ENCODE assay signal across 8 cellular contexts in genomic region chr14:49999826-50000214, GRCh38.
A peak's percentile ranks its signal among the peaks of the same experiment; 100 is the strongest.
DNase-seq lines count a peak whose midpoint lies in the region; ATAC-seq, FAIRE-seq and TF ChIP-seq lines count a peak whose summit lies in the region.

No MANE protein-coding gene starts in this region.

- peaks cover 44% of the 10 kb centered on the region for H3F3A ChIP-seq in SK-N-SH (replicated peaks; ENCODE audit: insufficient read depth)

- no peak for DNase-seq in SK-N-SH
- DNase-seq in HepG2 (ENCODE audit: low spot score), result no peak
- no peak for DNase-seq in NCI-H1436 treated with DMSO at 0.1 percent for 48 hours (lab: John Stamatoyannopoulos, UW)
- DNase-seq in HPDE6-E6E7 (ENCODE audit: extremely low spot score), result no peak
- no peak for DNase-seq in NCI-H774 (lab: John Stamatoyannopoulos, UW)

- TF ChIP-seq POLR2A in HepG2 (IDR thresholded peaks at IDR 0.05; ENCODE audit: insufficient read depth in 1 of 2, low read depth in 2 of 2, low read length in 2 of 2), result no peak

- H3K36me3 ChIP-seq in SK-N-SH (replicated peaks in 1 of 2; ENCODE audit: control insufficient read depth in 1 of 2, insufficient read depth in 2 of 2, low read length in 1 of 2) (no peaks in the 10 kb centered on the region), HepG2 (replicated peaks in 1 of 2; ENCODE audit: control insufficient read depth in 1 of 2, insufficient read depth in 2 of 2, low read length in 2 of 2) (no peaks in the 10 kb centered on the region)

- H2AFZ ChIP-seq in SK-N-SH (ENCODE audit: low read depth), result no peak overlapping the region
- no peak overlapping the region for H2AFZ ChIP-seq in HepG2 (ENCODE audit: low read length)

- POLR2A ChIA-PET in SK-N-SH (lab: Yijun Ruan, JAX) (no interaction called here), HepG2 (lab: Yijun Ruan, JAX) (interaction anchor here (2.4 to 6.3 kb wide), 7 partner anchors 8 to 106 kb away, joined by 6 to 85 read pairs (median 14); no protein-coding TSS in a partner anchor)

- TF ChIP-seq RAD21 in SK-N-SH (IDR thresholded peaks at IDR 0.05; ENCODE audit: low read length) (no peak), HepG2 (CRISPR knock-in tag; IDR thresholded peaks at IDR 0.05) (no peak)

- intact Hi-C loops in HepG2 (cut with micrococcal nuclease; ENCODE audit: unreplicated experiment), result loop anchor here (5.0 to 10.0 kb wide), 4 partner anchors 33 to 107 kb away; no protein-coding TSS in a partner anchor

- H3K27ac ChIP-seq in SK-N-SH (ENCODE audit: low read depth in 2 of 2, low read length in 1 of 2), result peak overlapping the region; percentile 87 to 96
- H3K27ac ChIP-seq in HepG2 (ENCODE audit: extremely low read length, insufficient read depth, low read length), result no peak overlapping the region
- H3K27ac ChIP-seq in temporal lobe (ENCODE audit: low read depth, low read length), result peak overlapping the region; percentile 46

- no peak for TF ChIP-seq CTCF in SK-N-SH (IDR thresholded peaks at IDR 0.05)
- TF ChIP-seq CTCF in HepG2 (CRISPR knock-in tag; IDR thresholded peaks at IDR 0.05), result no peak

- no peak for TF ChIP-seq EP300 in SK-N-SH (IDR thresholded peaks at IDR 0.05; ENCODE audit: borderline replicate concordance in 1 of 2, low read depth in 1 of 2, low read length in 1 of 2)
- no peak for TF ChIP-seq EP300 in HepG2 (IDR thresholded peaks at IDR 0.05; ENCODE audit: low read depth in 2 of 2, low read length in 2 of 2)
- TF ChIP-seq EP300 in HepG2 (CRISPR knock-in tag; IDR thresholded peaks at IDR 0.05; ENCODE audit: borderline replicate concordance), result no peak

- H4K20me1 ChIP-seq in SK-N-SH (ENCODE audit: insufficient read depth) (no peaks in the 10 kb centered on the region), HepG2 (ENCODE audit: insufficient read depth, low read length) (no peaks in the 10 kb centered on the region)

- no TSS peak for BruUV-seq in HepG2 (replicated peaks; lab: Mats Ljungman, UMichigan)

- H3K9me3 ChIP-seq in SK-N-SH (no peaks in the 10 kb centered on the region), HepG2 (ENCODE audit: low read length) (no peaks in the 10 kb centered on the region)

- WGBS in SK-N-SH (ENCODE audit: low lambda C conversion rate), result 59% methylated on average over 6 of the region's 6 CpGs
- WGBS in HepG2 (ENCODE audit: low lambda C conversion rate), result 94% methylated on average over 6 of the region's 6 CpGs

- H3K4me3 ChIP-seq in SK-N-SH (ENCODE audit: low read depth in 2 of 2, low read length in 1 of 2) (peak overlapping the region in 1 of 2 experiments; percentile 8; a peak in 1 of 4 replicates), HepG2 (replicated peaks in 1 of 3; ENCODE audit: insufficient read depth in 1 of 3, low read depth in 2 of 3, low read length in 3 of 3) (no peak overlapping the region)

- no peaks in the 10 kb centered on the region for H3K9me3 Mint-ChIP-seq in activated T-helper 17 cell treated with anti-CD3 and anti-CD28 coated beads, Interleukin-2, amount 50 U/mL, for 72 hours

- H3K4me3 Mint-ChIP-seq in activated T-helper 17 cell treated with anti-CD3 and anti-CD28 coated beads, Interleukin-2, amount 50 U/mL, for 72 hours, result peak overlapping the region; percentile 86

- CTCF ChIA-PET in SK-N-SH (lab: Yijun Ruan, JAX) (interaction anchor here (1.0 to 1.1 kb wide), 3 partner anchors 10 to 139 kb away, joined by 3 read pairs; no protein-coding TSS in a partner anchor), HepG2 (lab: Yijun Ruan, JAX; ENCODE audit: low intra/inter-chr PET ratio, low total read pairs) (no interaction called here)

- peaks cover 45% of the 10 kb centered on the region in 2 experiments for H3K4me1 ChIP-seq in SK-N-SH (ENCODE audit: control insufficient read depth in 1 of 2, insufficient read depth in 2 of 2, low read depth in 1 of 2, low read length in 1 of 2)
- peaks cover 58% of the 10 kb centered on the region for H3K4me1 ChIP-seq in HepG2 (ENCODE audit: insufficient read depth, low read length)

- H3K79me2 ChIP-seq in SK-N-SH (ENCODE audit: insufficient read depth) (no peaks in the 10 kb centered on the region), HepG2 (ENCODE audit: insufficient read depth, low read length) (no peaks in the 10 kb centered on the region)

- peaks cover 41% of the 10 kb centered on the region for H3K4me1 Mint-ChIP-seq in activated T-helper 17 cell treated with anti-CD3 and anti-CD28 coated beads, Interleukin-2, amount 50 U/mL, for 72 hours

- peak overlapping the region; percentile 74 for H3K9ac ChIP-seq in SK-N-SH
- H3K9ac ChIP-seq in HepG2 (ENCODE audit: insufficient read depth, low read depth, low read length), result no peak overlapping the region

- no peaks in the 10 kb centered on the region for H3K27me3 Mint-ChIP-seq in activated T-helper 17 cell treated with anti-CD3 and anti-CD28 coated beads, Interleukin-2, amount 50 U/mL, for 72 hours

- FAIRE-seq in HepG2 (lab: Jason Lieb, UNC), result no peak

- H3K27me3 ChIP-seq in SK-N-SH (ENCODE audit: insufficient read depth) (no peaks in the 10 kb centered on the region), HepG2 (ENCODE audit: control insufficient read depth in 1 of 2, insufficient read depth in 2 of 2, low read length in 2 of 2) (no peaks in the 10 kb centered on the region)

- H3K36me3 Mint-ChIP-seq in activated T-helper 17 cell treated with anti-CD3 and anti-CD28 coated beads, Interleukin-2, amount 50 U/mL, for 72 hours (ENCODE audit: low read depth), result peaks cover 62% of the 10 kb centered on the region

- H3K27ac Mint-ChIP-seq in activated T-helper 17 cell treated with anti-CD3 and anti-CD28 coated beads, Interleukin-2, amount 50 U/mL, for 72 hours, result peak overlapping the region; percentile 99

- H3K4me2 ChIP-seq in SK-N-SH (peak overlapping the region; percentile 73), HepG2 (ENCODE audit: low read depth, low read length) (peak overlapping the region; percentile 81; the same call in 1 of the 2 replicates)

- no peak for ATAC-seq in SK-N-SH treated with all-trans-retinoic acid at 6 μM for 48 hours
- ATAC-seq in activated T-helper 17 cell treated with anti-CD3 and anti-CD28 coated beads, Interleukin-2, amount 50 U/mL, for 72 hours (replicated peaks), result no peak
- no peak for ATAC-seq in HepG2

- H3K9me2 ChIP-seq in SK-N-SH, result no peaks in the 10 kb centered on the region

- in situ Hi-C loops in HepG2 (cut with HindIII; ENCODE audit: extremely low pct_ligation_motif_present, low pct_unique_long_range_greater_than_20kb), result loop anchor here (5.0 kb wide), 2 partner anchors 107 to 108 kb away; partner anchors contain the start of gene ARF6

TF ChIP-seq in SK-N-SH, 30 proteins besides CTCF, POLR2A, EP300 and RAD21 (continues in another document):
- no peak for TF ChIP-seq TAF1 (IDR thresholded peaks at IDR 0.05; ENCODE audit: borderline replicate concordance, low read depth, low read length)
- TF ChIP-seq NFIC (IDR thresholded peaks at IDR 0.05; ENCODE audit: borderline replicate concordance), result no peak
- no peak for TF ChIP-seq FOXM1 (IDR thresholded peaks at IDR 0.05; ENCODE audit: low read depth)
- no peak for TF ChIP-seq RCOR1 (IDR thresholded peaks at IDR 0.05; ENCODE audit: low read length)
- TF ChIP-seq TCF12 (IDR thresholded peaks at IDR 0.05), result no peak

TF ChIP-seq in SK-N-SH treated with all-trans-retinoic acid at 6 μM for 48 hours, 23 proteins besides CTCF, POLR2A, EP300 and RAD21 (continues in another document):
- TF ChIP-seq GLIS3 (CRISPR knock-in tag; IDR thresholded peaks at IDR 0.05) (no peak), SNAI2 (CRISPR knock-in tag; IDR thresholded peaks at IDR 0.05) (no peak), ZC3H10 (CRISPR knock-in tag; IDR thresholded peaks at IDR 0.05) (no peak), OSR1 (CRISPR knock-in tag; IDR thresholded peaks at IDR 0.05) (no peak), PPARA (CRISPR knock-in tag; IDR thresholded peaks at IDR 0.05; ENCODE audit: borderline replicate concordance) (no peak), CSDC2 (CRISPR knock-in tag; IDR thresholded peaks at IDR 0.05) (no peak), TCF4 (CRISPR knock-in tag; IDR thresholded peaks at IDR 0.05; ENCODE audit: borderline replicate concordance) (no peak), ZNF8 (CRISPR knock-in tag; IDR thresholded peaks at IDR 0.05) (no peak), ISL1 (CRISPR knock-in tag; IDR thresholded peaks at IDR 0.05) (no peak), ZNF70 (CRISPR knock-in tag; IDR thresholded peaks at IDR 0.05) (no peak), ARNTL (CRISPR knock-in tag; IDR thresholded peaks at IDR 0.05; ENCODE audit: borderline replicate concordance, low read depth) (no peak)

TF ChIP-seq in HepG2, 621 proteins besides CTCF, POLR2A, EP300 and RAD21 (continues in another document):
- no peak for TF ChIP-seq ZSCAN29 (CRISPR knock-in tag; conservative IDR thresholded peaks at IDR 0.05)
- TF ChIP-seq ZMYM2 (CRISPR knock-in tag; IDR thresholded peaks at IDR 0.05), result no peak
- TF ChIP-seq FOSL1 (CRISPR knock-in tag; IDR thresholded peaks at IDR 0.05; ENCODE audit: borderline replicate concordance), result no peak
- no peak for TF ChIP-seq ZSCAN20 (CRISPR knock-in tag; IDR thresholded peaks at IDR 0.05; ENCODE audit: borderline replicate concordance)
- TF ChIP-seq ZIK1 (CRISPR knock-in tag; IDR thresholded peaks at IDR 0.05; ENCODE audit: borderline replicate concordance, low read depth), result no peak
- TF ChIP-seq ZNF121 (CRISPR knock-in tag; IDR thresholded peaks at IDR 0.05), result no peak
- no peak for TF ChIP-seq NR3C1 (CRISPR knock-in tag; IDR thresholded peaks at IDR 0.05)
- TF ChIP-seq ZNF878 (CRISPR knock-in tag; IDR thresholded peaks at IDR 0.05), result no peak
- TF ChIP-seq ZNF710 (CRISPR knock-in tag; IDR thresholded peaks at IDR 0.05; ENCODE audit: borderline replicate concordance), result no peak
- no peak for TF ChIP-seq ZNF747 (CRISPR knock-in tag; IDR thresholded peaks at IDR 0.05; ENCODE audit: borderline replicate concordance)
